In the genomic region with DNA sequence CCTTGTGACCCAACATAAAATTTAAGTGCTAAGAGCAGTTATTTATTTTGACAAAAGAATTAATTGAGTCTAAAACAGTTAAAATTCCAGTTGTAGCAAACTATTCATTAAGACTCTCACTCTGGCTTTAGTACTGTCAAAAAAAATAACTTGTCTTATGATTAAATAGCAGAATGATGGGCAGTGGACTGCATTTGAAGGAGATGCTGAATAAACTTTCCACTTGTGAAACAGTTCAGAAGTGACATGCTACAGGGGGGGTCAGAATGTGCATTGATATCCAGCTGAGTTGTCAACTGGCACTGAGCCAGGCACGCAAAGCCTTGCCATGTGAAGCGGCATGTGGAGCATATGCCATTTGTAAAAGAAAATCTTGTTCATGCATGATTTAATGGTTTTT, we compare ENCODE assay signal across 11 cellular contexts.
DNase-seq lines count a peak whose midpoint lies in the region; ATAC-seq and FAIRE-seq lines count a peak whose summit lies in the region.
"Had no signal": no experiment of that assay in that cellular context is flagged by ENCODE, and none has a peak within 500 bp of the region (broad histone marks: within the 10 kb centered on the region; RNA-seq: fewer than 3 reads in every experiment).

No MANE protein-coding gene starts in this region.

- no peak overlapping the region for H3K9ac ChIP-seq in HUES6 (ENCODE audit: low read length)

- H3K9me3 ChIP-seq in HUES6 (ENCODE audit: control insufficient read depth, insufficient read depth, low read depth, low read length) (no peaks in the 10 kb centered on the region), small intestine (ENCODE audit: control insufficient read depth, low read depth) (no peaks in the 10 kb centered on the region)
- H3K9me3 ChIP-seq: pancreas, testis had no signal

- WGBS in small intestine, 3 donors, result 67 to 93% (median 88%) methylated on average over 2 of the region's 2 CpGs

- peaks cover 17% of the 10 kb centered on the region for H3K4me1 ChIP-seq in HUES6 (ENCODE audit: control insufficient read depth, insufficient read depth, low read length)
- H3K4me1 ChIP-seq in small intestine (ENCODE audit: control insufficient read depth in 2 of 2, insufficient read depth in 1 of 2, low read depth in 1 of 2, low read length in 1 of 2), result no peaks in the 10 kb centered on the region
- H3K4me1 ChIP-seq: pancreas, testis had no signal

- H3K27me3 ChIP-seq in HUES6 (ENCODE audit: control insufficient read depth, insufficient read depth, low read length) (no peaks in the 10 kb centered on the region), small intestine (ENCODE audit: control insufficient read depth in 2 of 2, insufficient read depth in 2 of 2, low read length in 2 of 2) (no peaks in the 10 kb centered on the region)
- H3K27me3 ChIP-seq: pancreas, testis had no signal

- peak overlapping the region; percentile 64 for H3K27ac ChIP-seq in HUES6 (ENCODE audit: low read depth, low read length)
- no peak overlapping the region for H3K27ac ChIP-seq in small intestine (ENCODE audit: low read depth in 1 of 2, low read length in 1 of 2)
- H3K27ac ChIP-seq: pancreas, testis had no signal

- FAIRE-seq in small intestine (lab: Jason Lieb, UNC), result no peak

- no peak overlapping the region for H3K4me3 ChIP-seq in HUES6 (ENCODE audit: low read depth, low read length)
- no peak overlapping the region for H3K4me3 ChIP-seq in small intestine (ENCODE audit: low read depth in 1 of 2, low read length in 2 of 2)
- H3K4me3 ChIP-seq: pancreas, testis had no signal

- ATAC-seq in HG03135 (IDR thresholded peaks at IDR 0.05; ENCODE audit: unreplicated experiment), result no peak

- no peaks in the 10 kb centered on the region for H3K36me3 ChIP-seq in HUES6 (ENCODE audit: control insufficient read depth, insufficient read depth, low read length)
- H3K36me3 ChIP-seq in small intestine (ENCODE audit: control insufficient read depth in 2 of 2, insufficient read depth in 2 of 2, low read length in 2 of 2), result no peaks in the 10 kb centered on the region

- peak; percentile 25 for DNase-seq in AG08396 (ENCODE audit: low spot score)
- peak; percentile 40 for DNase-seq in SHP77 treated with DMSO at 0.1 percent for 48 hours (lab: John Stamatoyannopoulos, UW)
- DNase-seq in glomerular visceral epithelial cell (ENCODE audit: extremely low spot score), result peak; percentile 95
- DNase-seq in occipital lobe (lab: John Stamatoyannopoulos, UW), result no peak
- no peak for DNase-seq in NCI-H526 treated with DMSO at 0.1 percent for 48 hours (lab: John Stamatoyannopoulos, UW)
- no peak for DNase-seq in small intestine
- DNase-seq: DND-41, testis had no signal

Comparison
In these comparisons a context has a peak if more than half of its experiments do, and no peak if none do; other contexts are left out.
1. DNase-seq: peak in AG08396 (single experiment), SHP77 treated with DMSO at 0.1 percent for 48 hours (single experiment) and glomerular visceral epithelial cell (single experiment); none in occipital lobe (single experiment), NCI-H526 treated with DMSO at 0.1 percent for 48 hours (single experiment) and small intestine (single experiment).